In genomic region chr13:114158869-114159666, GRCh38 we compare ENCODE assay signal across 8 cellular contexts. TPM values are rescaled to one million over a fixed set of nuclear protein-coding genes. Genes with fewer than 3 reads are reported as not detected.
"Had no signal": no experiment of that assay in that cellular context is flagged by ENCODE, and none has a peak within 500 bp of the region (broad histone marks: within the 10 kb centered on the region; RNA-seq: fewer than 3 reads in every experiment).

No MANE protein-coding gene starts in this region.

RNA-seq across cellular contexts. Expression of gene CFAP97D2, which starts 20.0 kb away (rescaled TPM):
- total RNA-seq: activated CD8-positive, alpha-beta memory T cell treated with anti-CD3 and anti-CD28 coated beads for 36 hours; activated CD8-positive, alpha-beta T cell treated with anti-CD3 and anti-CD28 coated beads for 36 hours; ascending aorta; cardiac muscle cell; LHCN-M2; PC-3; Peyer's patch had no signal
- polyA plus RNA-seq: cardiac muscle cell, SK-N-SH had no signal
